1 cellular context compared by ENCODE assay signal in the genomic region with DNA sequence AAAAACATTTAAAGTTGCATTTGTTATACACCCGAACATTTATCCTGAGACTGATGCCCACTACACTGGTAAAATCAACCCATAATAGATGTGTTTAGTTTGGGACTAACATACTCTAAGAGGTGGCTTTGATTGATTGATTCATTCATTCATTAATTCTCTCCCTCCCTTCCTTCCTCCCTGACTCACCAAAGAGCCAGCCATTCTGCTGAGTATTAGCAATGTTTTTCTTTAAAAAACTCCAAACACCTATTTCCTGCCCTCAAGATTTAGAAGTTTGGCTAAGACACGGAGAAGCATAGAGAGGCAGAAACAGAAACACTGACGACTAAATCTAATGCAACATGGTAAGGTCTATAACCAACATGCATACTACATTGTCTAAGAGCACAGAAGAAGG.
TF ChIP-seq lines count a peak whose summit lies in the region.

No MANE protein-coding gene starts in this region.

TF ChIP-seq in IMR-90, 13 proteins besides CTCF, POLR2A, EP300 and RAD21 (continued from another document):
- TF ChIP-seq, protein P1, sequence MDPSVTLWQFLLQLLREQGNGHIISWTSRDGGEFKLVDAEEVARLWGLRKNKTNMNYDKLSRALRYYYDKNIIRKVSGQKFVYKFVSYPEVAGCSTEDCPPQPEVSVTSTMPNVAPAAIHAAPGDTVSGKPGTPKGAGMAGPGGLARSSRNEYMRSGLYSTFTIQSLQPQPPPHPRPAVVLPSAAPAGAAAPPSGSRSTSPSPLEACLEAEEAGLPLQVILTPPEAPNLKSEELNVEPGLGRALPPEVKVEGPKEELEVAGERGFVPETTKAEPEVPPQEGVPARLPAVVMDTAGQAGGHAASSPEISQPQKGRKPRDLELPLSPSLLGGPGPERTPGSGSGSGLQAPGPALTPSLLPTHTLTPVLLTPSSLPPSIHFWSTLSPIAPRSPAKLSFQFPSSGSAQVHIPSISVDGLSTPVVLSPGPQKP (IDR thresholded peaks at IDR 0.05; ENCODE audit: borderline replicate concordance, low read depth, low read length): no peak
- TF ChIP-seq BHLHE40 (IDR thresholded peaks at IDR 0.05; ENCODE audit: low read depth, low read length): no peak
- TF ChIP-seq RCOR1 (IDR thresholded peaks at IDR 0.05; ENCODE audit: insufficient replicate concordance, low read length): no peak
- TF ChIP-seq NFE2L2 (IDR thresholded peaks at IDR 0.05; ENCODE audit: low read depth, low read length): no peak
- no peak for TF ChIP-seq RFX5 (IDR thresholded peaks at IDR 0.05; ENCODE audit: low read depth, low read length)
- no peak for TF ChIP-seq FOS (IDR thresholded peaks at IDR 0.05; ENCODE audit: low read depth, low read length)
- no peak for TF ChIP-seq SMC3 (IDR thresholded peaks at IDR 0.05; ENCODE audit: low read depth, low read length)
- no peak for TF ChIP-seq CEBPB (IDR thresholded peaks at IDR 0.05; ENCODE audit: low read depth, low read length)
